Comparison of ENCODE assay signal across 21 cellular contexts in genomic region chr14:66572836-66573235, GRCh38.
DNase-seq lines count a peak whose midpoint lies in the region; FAIRE-seq and TF ChIP-seq lines count a peak whose summit lies in the region.
"Had no signal": no experiment of that assay in that cellular context is flagged by ENCODE, and none has a peak within 500 bp of the region (broad histone marks: within the 10 kb centered on the region; RNA-seq: fewer than 3 reads in every experiment).

No MANE protein-coding gene starts in this region.

- peaks cover 5% of the 10 kb centered on the region for H3K9me3 Mint-ChIP-seq in Calu3 (ENCODE audit: low read depth, unreplicated experiment)

- TF ChIP-seq CTCF in Calu3 (IDR thresholded peaks at IDR 0.05; ENCODE audit: unreplicated experiment) (no peak), cardiac fibroblast (IDR thresholded peaks at IDR 0.05; ENCODE audit: low read depth, low read length) (no peak), thyroid gland (IDR thresholded peaks at IDR 0.05) (no peak)

- no peaks in the 10 kb centered on the region for H3K36me3 Mint-ChIP-seq in Calu3 (ENCODE audit: insufficient read depth, unreplicated experiment)

- DNase-seq in Calu3: no peak
- no peak for DNase-seq in HTR-8/SVneo (ENCODE audit: insufficient read length, low spot score)
- DNase-seq in cardiac fibroblast (ENCODE audit: low read depth in 2 of 2): peak; percentile 8 to 10
- DNase-seq in iris pigment epithelial cell (ENCODE audit: low read depth): peak; percentile 37
- DNase-seq in NCI-H510A (lab: John Stamatoyannopoulos, UW): no peak
- no peak for DNase-seq in RPMI8226
- DNase-seq in thyroid gland: no peak
- DNase-seq in NCI-H526 (lab: John Stamatoyannopoulos, UW): no peak
- DNase-seq: AML-193, DMS 273 treated with DMSO at 0.1 percent for 48 hours, DND-41, HFFc6, Kasumi-1, NCI-H1417, NCI-H187, NCI-H2227 treated with DMSO at 0.1 percent for 48 hours, NCI-H524 had no signal

- no peak overlapping the region for H3K4me3 Mint-ChIP-seq in Calu3 (ENCODE audit: low read depth, unreplicated experiment)
- H3K4me3 Mint-ChIP-seq: HFFc6 had no signal

- H3K4me3 ChIP-seq in cardiac fibroblast (replicated peaks in 1 of 2; ENCODE audit: low read depth in 2 of 2, low read length in 2 of 2) (no peak overlapping the region), thyroid gland (replicated peaks in 1 of 3) (no peak overlapping the region)
- H3K4me3 ChIP-seq: SJSA1 had no signal

- no peaks in the 10 kb centered on the region for H3K27me3 Mint-ChIP-seq in Calu3 (ENCODE audit: unreplicated experiment)

- H3K36me3 ChIP-seq in thyroid gland: no peaks in the 10 kb centered on the region
- H3K36me3 ChIP-seq: SJSA1 had no signal

- peak; percentile 98 for FAIRE-seq in HTR-8/SVneo (lab: Jason Lieb, UNC)
- FAIRE-seq: G401.6, H54 had no signal

- BruUV-seq in Calu3 (replicated peaks; lab: Mats Ljungman, UMichigan): no TSS peak

- H3K27me3 ChIP-seq in thyroid gland: no peaks in the 10 kb centered on the region
- H3K27me3 ChIP-seq: SJSA1 had no signal

- 89 to 95% methylated on average over 1 of the region's 1 CpG for WGBS in thyroid gland, 2 donors

- CTCF ChIA-PET in Calu3 (lab: Charles Lee): no interaction called here

- TF ChIP-seq POLR2A in thyroid gland (IDR thresholded peaks at IDR 0.05): no peak

- H3K9me3 ChIP-seq in thyroid gland: no peaks in the 10 kb centered on the region
- H3K9me3 ChIP-seq: SJSA1 had no signal

- intact Hi-C loops in Calu3 (cut with micrococcal nuclease; ENCODE audit: unreplicated experiment): no loop called here
- intact Hi-C loops in thyroid gland (cut with DNase I): no loop called here

- no peak overlapping the region for H3K27ac ChIP-seq in thyroid gland
- H3K27ac ChIP-seq: C4-2B, SJSA1 had no signal

- H3K27ac Mint-ChIP-seq in Calu3 (ENCODE audit: unreplicated experiment): peak overlapping the region; percentile 54
- H3K27ac Mint-ChIP-seq: HFFc6 had no signal

- H3K4me1 ChIP-seq in thyroid gland: no peaks in the 10 kb centered on the region
- H3K4me1 ChIP-seq: SJSA1 had no signal

- H3K4me1 Mint-ChIP-seq in Calu3 (ENCODE audit: low read depth, unreplicated experiment): peaks cover 11% of the 10 kb centered on the region

Comparison
In these comparisons a context has a peak if more than half of its experiments do, and no peak if none do; other contexts are left out.
1. DNase-seq: peak in cardiac fibroblast (2 of 2) and iris pigment epithelial cell (single experiment); none in Calu3 (single experiment), HTR-8/SVneo (single experiment), NCI-H510A (single experiment), RPMI8226 (single experiment), thyroid gland (0 of 2) and NCI-H526 (0 of 2).